9 cellular contexts compared by ENCODE assay signal in genomic region chr6:16419636-16420331, GRCh38.
DNase-seq lines count a peak whose midpoint lies in the region; ATAC-seq and TF ChIP-seq lines count a peak whose summit lies in the region.
"Had no signal": no experiment of that assay in that cellular context is flagged by ENCODE, and none has a peak within 500 bp of the region (broad histone marks: within the 10 kb centered on the region; RNA-seq: fewer than 3 reads in every experiment).

No MANE protein-coding gene starts in this region.

- H3K36me3 Mint-ChIP-seq in activated CD8-positive, alpha-beta T cell treated with anti-CD3 and anti-CD28 coated beads, Interleukin-2, amount 10 ng/mL, durations not matched to agents 7 days and 5 days (ENCODE audit: low read depth) = peaks cover 15% of the 10 kb centered on the region

- peak; percentile 55 for TF ChIP-seq POLR2A in GM19099 (IDR thresholded peaks at IDR 0.05; ENCODE audit: extremely low read depth, insufficient read length, low read depth)
- TF ChIP-seq POLR2A in gastroesophageal sphincter (IDR thresholded peaks at IDR 0.05) = no peak

- no peak overlapping the region for H3K4me3 ChIP-seq in BLaER1 treated with 17β-estradiol and CSF1 and Interleukin-3, amounts not matched to agents 10 nM and 100 nM
- no peak overlapping the region for H3K4me3 ChIP-seq in gastroesophageal sphincter

- no peaks in the 10 kb centered on the region for H3K9me3 Mint-ChIP-seq in activated CD8-positive, alpha-beta T cell treated with anti-CD3 and anti-CD28 coated beads, Interleukin-2, amount 10 ng/mL, durations not matched to agents 7 days and 5 days (ENCODE audit: insufficient read depth)

- H3K4me1 Mint-ChIP-seq in activated CD8-positive, alpha-beta T cell treated with anti-CD3 and anti-CD28 coated beads, Interleukin-2, amount 10 ng/mL, durations not matched to agents 7 days and 5 days (ENCODE audit: low read depth) = peaks cover 46% of the 10 kb centered on the region

- ATAC-seq in HG02981 (IDR thresholded peaks at IDR 0.05; ENCODE audit: unreplicated experiment) (peak; percentile 69), gastroesophageal sphincter (no peak)
- ATAC-seq in activated CD8-positive, alpha-beta T cell treated with anti-CD3 and anti-CD28 coated beads, Interleukin-2, amount 10 ng/mL, durations not matched to agents 7 days and 5 days = no peak

- no peak for DNase-seq in activated CD8-positive, alpha-beta T cell treated with anti-CD3 and anti-CD28 coated beads, Interleukin-2, amount 10 ng/mL, durations not matched to agents 7 days and 5 days
- DNase-seq in iPS-NIHi11 (ENCODE audit: low spot score) (no peak), SKM-1 treated with dmso at 0.1 percent for 144 hours (lab: John Stamatoyannopoulos, UW; ENCODE audit: unreplicated experiment) (no peak), dermis blood vessel endothelial cell (no peak)
- DNase-seq: NCI-H2107 had no signal

- H3K9me3 ChIP-seq in BLaER1 treated with 17β-estradiol and CSF1 and Interleukin-3, amounts not matched to agents 10 nM and 100 nM (replicated peaks in 1 of 11) = no peaks in the 10 kb centered on the region
- H3K9me3 ChIP-seq in gastroesophageal sphincter = no peaks in the 10 kb centered on the region

- H3K36me3 ChIP-seq in BLaER1 treated with 17β-estradiol and CSF1 and Interleukin-3, amounts not matched to agents 10 nM and 100 nM = peaks cover 0 to 14% (median 0%) of the 10 kb centered on the region in 11 experiments; a peak in 3 of 22 replicates
- no peaks in the 10 kb centered on the region for H3K36me3 ChIP-seq in gastroesophageal sphincter

- no peak overlapping the region for H3K9ac ChIP-seq in BLaER1 treated with 17β-estradiol and CSF1 and Interleukin-3, amounts not matched to agents 10 nM and 100 nM

- no peak for TF ChIP-seq CTCF in gastroesophageal sphincter (IDR thresholded peaks at IDR 0.05)

- peaks cover 15 to 28% (median 21%) of the 10 kb centered on the region in 10 experiments for H3K4me1 ChIP-seq in BLaER1 treated with 17β-estradiol and CSF1 and Interleukin-3, amounts not matched to agents 10 nM and 100 nM
- H3K4me1 ChIP-seq in gastroesophageal sphincter = peaks cover 0 to 23% (median 3%) of the 10 kb centered on the region in 3 donors

- whole genome bisulfite sequencing in gastroesophageal sphincter (ENCODE audit: low coverage in 1 of 2), 2 donors = 79 to 82% methylated on average over 5 to 6 of the region's 10 CpGs

- H3K27ac ChIP-seq in BLaER1 treated with 17β-estradiol and CSF1 and Interleukin-3, amounts not matched to agents 10 nM and 100 nM = peak overlapping the region in 3 of 11 experiments; percentile 46 to 67 (median 51); a peak in 3 of 22 replicates
- H3K27ac ChIP-seq in gastroesophageal sphincter = no peak overlapping the region

- peaks cover 0 to 20% (median 0%) of the 10 kb centered on the region in 11 experiments; a peak in 3 of 22 replicates for H4K20me1 ChIP-seq in BLaER1 treated with 17β-estradiol and CSF1 and Interleukin-3, amounts not matched to agents 10 nM and 100 nM

- POLR2A ChIA-PET in activated CD8-positive, alpha-beta T cell treated with anti-CD3 and anti-CD28 coated beads, Interleukin-2, amount 10 ng/mL, durations not matched to agents 7 days and 5 days (lab: Charles Lee) = interaction anchor here (0.7 to 2.1 kb wide), 7 partner anchors 17 to 108 kb away, joined by 3 to 13 read pairs (median 5); no protein-coding TSS in a partner anchor

- H3K4me2 ChIP-seq in BLaER1 treated with 17β-estradiol and CSF1 and Interleukin-3, amounts not matched to agents 10 nM and 100 nM = peak overlapping the region in 9 of 11 experiments; percentile 4 to 68 (median 46); a peak in 13 of 22 replicates

- no peak overlapping the region for H3K4me3 Mint-ChIP-seq in activated CD8-positive, alpha-beta T cell treated with anti-CD3 and anti-CD28 coated beads, Interleukin-2, amount 10 ng/mL, durations not matched to agents 7 days and 5 days

- CTCF ChIA-PET in activated CD8-positive, alpha-beta T cell treated with anti-CD3 and anti-CD28 coated beads, Interleukin-2, amount 10 ng/mL, durations not matched to agents 7 days and 5 days (lab: Charles Lee) = interaction anchor here (0.9 to 3.8 kb wide), 13 partner anchors 9 to 351 kb away, joined by 3 to 33 read pairs (median 6); partner anchors contain the start of gene ATXN1

- peak overlapping the region; percentile 95 for H3K27ac Mint-ChIP-seq in activated CD8-positive, alpha-beta T cell treated with anti-CD3 and anti-CD28 coated beads, Interleukin-2, amount 10 ng/mL, durations not matched to agents 7 days and 5 days

- H3K27me3 ChIP-seq in BLaER1 treated with 17β-estradiol and CSF1 and Interleukin-3, amounts not matched to agents 10 nM and 100 nM = no peaks in the 10 kb centered on the region
- no peaks in the 10 kb centered on the region for H3K27me3 ChIP-seq in gastroesophageal sphincter

- H3K27me3 Mint-ChIP-seq in activated CD8-positive, alpha-beta T cell treated with anti-CD3 and anti-CD28 coated beads, Interleukin-2, amount 10 ng/mL, durations not matched to agents 7 days and 5 days (ENCODE audit: low read depth) = no peaks in the 10 kb centered on the region

- no peak for TF ChIP-seq EP300 in gastroesophageal sphincter (IDR thresholded peaks at IDR 0.05)
